In the genomic region with DNA sequence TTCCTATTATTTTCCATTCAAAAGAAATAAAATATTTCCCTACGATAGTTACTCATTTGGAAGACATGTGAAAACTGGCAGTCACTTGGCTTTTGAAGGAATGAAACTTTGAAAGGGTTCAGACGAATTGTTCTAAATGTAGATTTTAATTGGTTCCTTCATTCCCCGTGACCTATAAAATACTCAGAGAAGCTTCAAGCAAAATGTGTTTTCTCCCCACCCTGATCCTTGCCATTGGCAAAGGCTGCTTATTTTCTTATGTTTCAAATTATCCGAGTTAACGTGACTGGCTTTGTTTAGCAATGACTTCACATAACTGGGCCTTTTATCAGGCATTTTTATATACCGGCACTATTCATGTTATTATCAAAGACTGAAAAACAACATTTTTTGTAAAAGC, we compare ENCODE assay signal across 27 cellular contexts.
"Had no signal": no experiment of that assay in that cellular context is flagged by ENCODE, and none has a peak within 500 bp of the region (broad histone marks: within the 10 kb centered on the region; RNA-seq: fewer than 3 reads in every experiment).

No MANE protein-coding gene starts in this region.

- H3K36me3 Mint-ChIP-seq: activated naive CD8-positive, alpha-beta T cell; natural killer cell treated with Interleukin-12 subunit alpha and Interleukin-12 subunit beta and Interleukin-15 and Interleukin-18, amount 100 ng/mL, for 72 hours; stimulated activated naive B cell treated with anti-CD40 and anti-IgM and Interleukin-4, amounts not matched to agents 10 μg/mL and 1 μg/mL and 100 μg/mL, for 72 hours; T-cell; type B pancreatic cell had no signal

- H3K9me3 ChIP-seq: breast epithelium, esophagus squamous epithelium, gastrocnemius medialis, testis had no signal

- H3K27me3 Mint-ChIP-seq: central memory CD8-positive, alpha-beta T cell; effector memory CD8-positive, alpha-beta T cell; natural killer cell treated with Interleukin-12 subunit alpha and Interleukin-12 subunit beta and Interleukin-15 and Interleukin-18, amount 100 ng/mL, for 72 hours; progenitor cell of endocrine pancreas; stimulated activated naive B cell treated with anti-CD40 and anti-IgM and Interleukin-4, amounts not matched to agents 10 μg/mL and 1 μg/mL and 100 μg/mL, for 72 hours; T-cell; type B pancreatic cell had no signal

- H3K4me3 Mint-ChIP-seq: activated CD8-positive, alpha-beta T cell treated with anti-CD3 and anti-CD28 coated beads, Interleukin-2, amount 10 ng/mL, durations not matched to agents 7 days and 5 days; activated naive CD8-positive, alpha-beta T cell; activated T-helper 1 cell treated with anti-CD3 and anti-CD28 coated beads, Interleukin-12 subunit alpha, Interleukin-12 subunit beta, Interleukin-2, Interleukin-4 antibody, amounts not matched to agents 30 ng/mL and 10 ng/mL and 1 ng/mL, durations not matched to agents 14 hours and 24 hours and 36 hours; central memory CD8-positive, alpha-beta T cell; effector memory CD8-positive, alpha-beta T cell; natural killer cell treated with Interleukin-12 subunit alpha and Interleukin-12 subunit beta and Interleukin-15 and Interleukin-18, amount 100 ng/mL, for 72 hours; stimulated activated naive B cell treated with anti-CD40 and anti-IgM and Interleukin-4, amounts not matched to agents 10 μg/mL and 1 μg/mL and 100 μg/mL, for 72 hours; T-cell; T-helper 2 cell treated with Interferon-gamma antibody and Interleukin-4, amounts not matched to agents 5 μg/mL and 100 μg/mL, for 36 hours; type B pancreatic cell had no signal

- H3K27me3 ChIP-seq: breast epithelium, dorsolateral prefrontal cortex, esophagus squamous epithelium, gastrocnemius medialis, testis had no signal

- DNase-seq: activated CD4-positive, alpha-beta T cell treated with anti-CD3 and anti-CD28 coated beads for 1 hour; activated CD4-positive, alpha-beta T cell treated with anti-CD3 and anti-CD28 coated beads, Interleukin-2, amount 50 U/mL, for 1 hour; activated CD8-positive, alpha-beta T cell treated with anti-CD3 and anti-CD28 coated beads, Interleukin-2, amount 10 ng/mL, durations not matched to agents 7 days and 5 days; activated gamma-delta T cell treated with Interleukin-2 at 50 U/mL for 16 hours; dorsolateral prefrontal cortex; effector memory CD8-positive, alpha-beta T cell; esophagus squamous epithelium; gastrocnemius medialis; hypothalamus; left ventricle myocardium superior; retina; stimulated activated CD4-positive, alpha-beta T cell treated with anti-CD3 and anti-CD28 coated beads, Interleukin-2, amount 100 ng/mL, for 48 hours; stimulated activated CD8-positive, alpha-beta memory T cell treated with anti-CD3 and anti-CD28 coated beads, Interleukin-4, amount 100 ng/mL, for 48 hours; stimulated activated naive B cell treated with anti-CD40 and anti-IgM and Interleukin-4, amounts not matched to agents 10 μg/mL and 1 μg/mL and 100 μg/mL, for 72 hours; T-cell; testis had no signal

- H3K4me3 ChIP-seq: breast epithelium, dorsolateral prefrontal cortex, esophagus squamous epithelium, gastrocnemius medialis, testis had no signal

- H3K27ac Mint-ChIP-seq: activated CD8-positive, alpha-beta T cell treated with anti-CD3 and anti-CD28 coated beads, Interleukin-2, amount 10 ng/mL, durations not matched to agents 7 days and 5 days; activated naive CD8-positive, alpha-beta T cell; activated T-helper 1 cell treated with anti-CD3 and anti-CD28 coated beads, Interleukin-12 subunit alpha, Interleukin-12 subunit beta, Interleukin-2, Interleukin-4 antibody, amounts not matched to agents 30 ng/mL and 10 ng/mL and 1 ng/mL, durations not matched to agents 14 hours and 24 hours and 36 hours; effector memory CD8-positive, alpha-beta T cell; natural killer cell treated with Interleukin-12 subunit alpha and Interleukin-12 subunit beta and Interleukin-15 and Interleukin-18, amount 100 ng/mL, for 72 hours; progenitor cell of endocrine pancreas; stimulated activated naive B cell treated with anti-CD40 and anti-IgM and Interleukin-4, amounts not matched to agents 10 μg/mL and 1 μg/mL and 100 μg/mL, for 72 hours; T-cell; T-helper 2 cell treated with Interferon-gamma antibody and Interleukin-4, amounts not matched to agents 5 μg/mL and 100 μg/mL, for 36 hours; type B pancreatic cell had no signal

- H3K36me3 ChIP-seq: breast epithelium, esophagus squamous epithelium, gastrocnemius medialis had no signal

- H3K4me1 Mint-ChIP-seq: central memory CD8-positive, alpha-beta T cell; stimulated activated naive B cell treated with anti-CD40 and anti-IgM and Interleukin-4, amounts not matched to agents 10 μg/mL and 1 μg/mL and 100 μg/mL, for 72 hours; T-cell had no signal

- FAIRE-seq: colon, islet of Langerhans, TTC549 had no signal

- H3K9me3 Mint-ChIP-seq: activated T-helper 1 cell treated with anti-CD3 and anti-CD28 coated beads, Interleukin-12 subunit alpha, Interleukin-12 subunit beta, Interleukin-2, Interleukin-4 antibody, amounts not matched to agents 30 ng/mL and 10 ng/mL and 1 ng/mL, durations not matched to agents 14 hours and 24 hours and 36 hours; central memory CD8-positive, alpha-beta T cell; effector memory CD8-positive, alpha-beta T cell; T-cell; T-helper 2 cell treated with Interferon-gamma antibody and Interleukin-4, amounts not matched to agents 5 μg/mL and 100 μg/mL, for 36 hours; type B pancreatic cell had no signal

- H3K4me1 ChIP-seq: breast epithelium, esophagus squamous epithelium, gastrocnemius medialis, testis had no signal

- H3K27ac ChIP-seq: breast epithelium, dorsolateral prefrontal cortex, esophagus squamous epithelium, gastrocnemius medialis, testis had no signal
